Comparison of ENCODE assay signal across 11 cellular contexts in the genomic region with DNA sequence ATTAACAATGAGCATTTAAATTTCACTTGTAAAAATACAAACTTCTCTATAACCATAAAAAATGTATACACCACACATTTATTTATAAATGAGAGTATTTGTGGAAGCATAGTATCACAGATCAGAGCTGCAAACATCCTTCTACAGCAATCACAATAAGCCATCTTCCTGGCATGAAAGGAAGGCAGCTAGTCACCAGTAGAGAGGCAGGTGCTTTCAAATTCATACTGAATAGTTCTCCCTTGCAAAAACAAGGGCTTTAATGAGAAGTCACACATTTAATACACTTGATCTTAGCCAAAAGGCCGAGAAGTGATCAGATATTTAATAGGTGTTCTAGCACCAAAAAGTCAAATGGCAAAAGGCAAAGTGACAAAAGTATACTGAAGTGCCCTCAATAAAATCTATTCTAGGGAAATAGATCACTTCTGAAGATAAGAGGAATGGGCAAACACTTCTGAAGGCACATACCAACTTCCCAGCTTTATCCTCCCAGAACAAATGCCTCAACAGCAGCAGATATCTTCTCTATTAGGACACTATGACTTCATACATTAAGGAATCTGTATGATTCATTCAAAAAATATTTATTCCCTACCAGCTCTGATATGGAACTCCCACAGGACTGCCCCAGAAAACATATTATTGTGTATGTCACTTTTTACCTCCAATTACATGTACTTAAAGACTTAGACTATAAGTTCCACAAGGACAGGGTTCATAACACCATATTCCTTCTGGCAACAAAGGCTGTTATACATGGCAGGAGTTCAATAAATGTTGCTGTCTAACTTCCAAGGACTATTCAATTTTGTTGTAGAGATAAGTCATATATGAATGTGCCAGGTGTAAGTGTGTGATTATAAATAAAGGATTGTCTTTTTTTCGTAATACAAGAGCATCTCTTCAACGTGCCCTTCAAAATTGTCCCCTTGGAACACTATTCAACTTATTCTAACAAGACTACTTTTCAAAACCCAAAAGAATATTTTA. TPM values are rescaled to one million over a fixed set of nuclear protein-coding genes. Genes with fewer than 3 reads are reported as not detected.
A peak's percentile ranks its signal among the peaks of the same experiment; 100 is the strongest.
DNase-seq lines count a peak whose midpoint lies in the region; ATAC-seq and TF ChIP-seq lines count a peak whose summit lies in the region.
"Had no signal": no experiment of that assay in that cellular context is flagged by ENCODE, and none has a peak within 500 bp of the region (broad histone marks: within the 10 kb centered on the region; RNA-seq: fewer than 3 reads in every experiment).

No MANE protein-coding gene starts in this region.

- CTCF ChIA-PET in PC-3 (lab: Charles Lee): no interaction called here

- POLR2A ChIA-PET in PC-3 (lab: Charles Lee; ENCODE audit: unreplicated experiment): interaction anchor here (1.1 kb wide), 1 partner anchor 31 kb away, joined by 3 read pairs; a partner anchor contains a TSS

- BruUV-seq in PC-3 (replicated peaks; lab: Mats Ljungman, UMichigan): TSS peak; percentile 81

- intact Hi-C loops in PC-3 (cut with micrococcal nuclease): no loop called here

- TF ChIP-seq CTCF in PC-3 (conservative IDR thresholded peaks at IDR 0.05; ENCODE audit: low read depth, low read length) (no peak), omental fat pad (IDR thresholded peaks at IDR 0.05) (no peak)

- 0 out of 2 replicates have a peak overlapping the region, but pooled peaks have one; percentile 7 for H3K4me3 ChIP-seq in PC-3 (ENCODE audit: low read length)

- no peaks in the 10 kb centered on the region for H3K9me3 ChIP-seq in PC-3 (ENCODE audit: low read length)

- no peaks in the 10 kb centered on the region for H3F3A ChIP-seq in PC-3 (ENCODE audit: low read length, unreplicated experiment)

- no peaks in the 10 kb centered on the region for H3K9me2 ChIP-seq in PC-3 (replicated peaks; ENCODE audit: low read length)

- H3K79me2 ChIP-seq in PC-3 (ENCODE audit: low read length): peaks cover 50% of the 10 kb centered on the region

- no peak overlapping the region for H2AFZ ChIP-seq in PC-3 (ENCODE audit: low read length)

- DNase-seq in DMS53 (lab: John Stamatoyannopoulos, UW) (peak; percentile 58), PC-3 (peak; percentile 80), epithelial cell of prostate (ENCODE audit: low read depth, low spot score) (no peak), omental fat pad (ENCODE audit: low spot score) (no peak), DMS153 (lab: John Stamatoyannopoulos, UW) (no peak), NOMO-1 (lab: John Stamatoyannopoulos, UW; ENCODE audit: unreplicated experiment in 2 of 2) (no peak), epidermal melanocyte (ENCODE audit: insufficient read length, low spot score) (no peak)
- DNase-seq: GDM1, RPMI8226 had no signal

- peak; percentile 90 for ATAC-seq in PC-3
- peak; percentile 98 for ATAC-seq in omental fat pad (ENCODE audit: low FRiP score)
- no peak for ATAC-seq in HG03432 (IDR thresholded peaks at IDR 0.05; ENCODE audit: unreplicated experiment)
- ATAC-seq: activated T-helper 17 cell treated with anti-CD3 and anti-CD28 coated beads, Interleukin-2, amount 50 U/mL, for 72 hours had no signal

- no peaks in the 10 kb centered on the region for H3K27me3 ChIP-seq in PC-3 (ENCODE audit: low read length)

- no peaks in the 10 kb centered on the region for H4K20me1 ChIP-seq in PC-3 (ENCODE audit: low read length)

- H3K27ac ChIP-seq in PC-3 (ENCODE audit: low read length) (peak overlapping the region; percentile 21), epithelial cell of prostate (peak overlapping the region; percentile 64)

- peak overlapping the region; percentile 54 for H3K4me2 ChIP-seq in PC-3 (ENCODE audit: low read length)

- H3K9ac ChIP-seq in PC-3 (ENCODE audit: low read length): no peak overlapping the region

- H3K4me1 ChIP-seq in PC-3 (ENCODE audit: insufficient read depth, low read length): peaks cover 22% of the 10 kb centered on the region

- H3K36me3 ChIP-seq in PC-3 (ENCODE audit: low read depth, low read length): no peaks in the 10 kb centered on the region; the same call in 1 of the 2 replicates

RNA-seq across cellular contexts. Expression of a gene that starts 31.7 kb away (rescaled TPM):
- total RNA-seq in PC-3 (2014; rRNA removed) (128 and 146 TPM in 2 replicates), omental fat pad (10 to 100 TPM; 60.0 to 78.0 (median 72.9) TPM)

Comparison
In these comparisons a context has a peak if more than half of its experiments do, and no peak if none do; other contexts are left out.
1. DNase-seq: peak in DMS53 (single experiment) and PC-3 (single experiment); none in epithelial cell of prostate (single experiment), omental fat pad (single experiment), DMS153 (single experiment), NOMO-1 (0 of 2) and epidermal melanocyte (single experiment).